ENCODE assay signal across 16 cellular contexts in the genomic region with DNA sequence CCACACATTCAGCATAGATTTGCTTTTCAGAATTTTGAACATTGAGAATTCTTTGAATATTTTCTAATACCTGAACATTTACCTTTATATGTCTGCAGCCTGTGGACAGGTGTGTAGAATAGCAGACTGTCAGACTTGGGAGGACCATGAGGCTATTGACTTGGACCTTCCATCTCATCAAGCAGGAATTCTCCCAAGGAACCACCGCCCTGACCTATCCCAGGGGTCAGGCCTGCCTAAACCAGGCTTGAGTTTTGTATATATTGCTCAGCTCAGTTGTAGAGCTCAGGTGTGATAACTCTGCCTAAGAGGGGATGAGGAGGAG. TPM values are rescaled to one million over a fixed set of nuclear protein-coding genes. Genes with fewer than 3 reads are reported as not detected.
DNase-seq lines count a peak whose midpoint lies in the region; ATAC-seq and TF ChIP-seq lines count a peak whose summit lies in the region.
"Had no signal": no experiment of that assay in that cellular context is flagged by ENCODE, and none has a peak within 500 bp of the region (broad histone marks: within the 10 kb centered on the region; RNA-seq: fewer than 3 reads in every experiment).

No MANE protein-coding gene starts in this region.

- H3K36me3 Mint-ChIP-seq in activated CD4-positive, alpha-beta T cell treated with anti-CD3 and anti-CD28 coated beads for 36 hours (ENCODE audit: low read depth), result peaks cover 24% of the 10 kb centered on the region

- TF ChIP-seq RAD21 in IMR-90 (IDR thresholded peaks at IDR 0.05; ENCODE audit: low read length), result no peak

- H3K4me1 ChIP-seq in IMR-90 (ENCODE audit: control insufficient read depth, insufficient read depth, low read length) (peaks cover 18% of the 10 kb centered on the region), hepatocyte (ENCODE audit: insufficient read depth) (no peaks in the 10 kb centered on the region), A673 (ENCODE audit: insufficient read depth, low read length, poor library complexity, severe bottlenecking) (no peaks in the 10 kb centered on the region)
- H3K4me1 ChIP-seq: foreskin keratinocyte, SJCRH30 had no signal

- H3K27ac ChIP-seq in IMR-90 (ENCODE audit: insufficient read depth, low read length), result peak overlapping the region; percentile 52
- H3K27ac ChIP-seq in hepatocyte, result peak overlapping the region; percentile 18
- peak overlapping the region in 16 of 21 experiments; percentile 24 to 89 (median 70) for H3K27ac ChIP-seq in skin epidermis
- H3K27ac ChIP-seq in A673 (ENCODE audit: low read depth, low read length, poor library complexity, severe bottlenecking), result no peak overlapping the region
- H3K27ac ChIP-seq: foreskin keratinocyte, SJCRH30 had no signal

- H3K9me3 ChIP-seq in IMR-90 (ENCODE audit: control insufficient read depth, insufficient read depth, low read length) (no peaks in the 10 kb centered on the region), hepatocyte (ENCODE audit: low read depth) (no peaks in the 10 kb centered on the region), A673 (ENCODE audit: low read depth, low read length, poor library complexity, severe bottlenecking) (no peaks in the 10 kb centered on the region)
- H3K9me3 ChIP-seq: SJCRH30 had no signal

- no peaks in the 10 kb centered on the region for H3K27me3 ChIP-seq in IMR-90 (ENCODE audit: control insufficient read depth, insufficient read depth, low read length)
- no peaks in the 10 kb centered on the region for H3K27me3 ChIP-seq in hepatocyte
- H3K27me3 ChIP-seq in A673 (replicated peaks; ENCODE audit: insufficient read depth, low read depth, low read length, poor library complexity), result peaks cover 5% of the 10 kb centered on the region
- H3K27me3 ChIP-seq: foreskin keratinocyte, SJCRH30 had no signal

- H3K79me1 ChIP-seq in IMR-90 (ENCODE audit: low read depth in 1 of 2, low read length in 2 of 2), result peaks cover 0 to 19% of the 10 kb centered on the region in 2 experiments; a peak in 2 of 4 replicates

- CTCF ChIA-PET in activated CD4-positive, alpha-beta T cell treated with anti-CD3 and anti-CD28 coated beads for 36 hours (lab: Charles Lee), result interaction anchor here (0.9 to 1.4 kb wide), 3 partner anchors 9 to 28 kb away, joined by 3 to 6 read pairs (median 4); no protein-coding TSS in a partner anchor
- CTCF ChIA-PET in IMR-90 (lab: Yijun Ruan, JAX) (no interaction called here), A673 (lab: Charles Lee) (no interaction called here)

- H3K56ac ChIP-seq in IMR-90 (ENCODE audit: extremely low read depth, insufficient read depth, low read length), result no peak overlapping the region

- H2BK5ac ChIP-seq in IMR-90 (ENCODE audit: low read depth, low read length, poor library complexity, severe bottlenecking), result peak overlapping the region; percentile 37

- peak overlapping the region; percentile 75 for H3K14ac ChIP-seq in IMR-90 (replicated peaks; ENCODE audit: low read depth, low read length)

- no peak for ATAC-seq in activated CD4-positive, alpha-beta T cell treated with anti-CD3 and anti-CD28 coated beads for 36 hours
- ATAC-seq in IMR-90 (ENCODE audit: low read depth) (peak; percentile 33), HG03045 (IDR thresholded peaks at IDR 0.05; ENCODE audit: unreplicated experiment) (no peak)
- ATAC-seq: foreskin keratinocyte had no signal

- H2BK15ac ChIP-seq in IMR-90 (ENCODE audit: low read depth, low read length), result peak overlapping the region; percentile 42; the same call in 1 of the 3 replicates

- peak overlapping the region; percentile 5; the same call in 1 of the 2 replicates for H4K5ac ChIP-seq in IMR-90 (ENCODE audit: low read depth, low read length)

- no peaks in the 10 kb centered on the region for H3K36me3 ChIP-seq in IMR-90 (ENCODE audit: control insufficient read depth, insufficient read depth, low read length)
- H3K36me3 ChIP-seq in hepatocyte (replicated peaks; ENCODE audit: insufficient read depth, low read depth), result no peaks in the 10 kb centered on the region
- no peaks in the 10 kb centered on the region for H3K36me3 ChIP-seq in A673 (ENCODE audit: insufficient read depth, low read length, poor library complexity, severe bottlenecking)

- dilution Hi-C loops in IMR-90 (cut with HindIII; ENCODE audit: low sequenced_read_pairs, unreplicated experiment), result no loop called here

- peak overlapping the region; percentile 73 for H3K4ac ChIP-seq in IMR-90 (ENCODE audit: low read depth, low read length)

- H3K27ac Mint-ChIP-seq in activated CD4-positive, alpha-beta T cell treated with anti-CD3 and anti-CD28 coated beads for 36 hours, result peak overlapping the region; percentile 74
- H3K27ac Mint-ChIP-seq: GM23338 had no signal

- H2AK5ac ChIP-seq in IMR-90 (ENCODE audit: low read depth, low read length), result peak overlapping the region; percentile 53

- peak overlapping the region; percentile 86; the same call in 1 of the 2 replicates for H4K91ac ChIP-seq in IMR-90 (ENCODE audit: insufficient read depth, low read depth, low read length)

- H3K79me2 ChIP-seq in hepatocyte, result no peaks in the 10 kb centered on the region

- DNase-seq in activated CD4-positive, alpha-beta T cell treated with anti-CD3 and anti-CD28 coated beads for 36 hours, result no peak
- no peak for DNase-seq in activated CD4-positive, alpha-beta T cell treated with anti-CD3 and anti-CD28 coated beads, Interleukin-2, amount 50 U/mL, for 1 hour
- peak; percentile 36 for DNase-seq in IMR-90
- DNase-seq in hepatocyte (ENCODE audit: low spot score), result no peak
- DNase-seq in HuH-7 (ENCODE audit: low spot score), result no peak
- no peak for DNase-seq in A673 (ENCODE audit: low spot score)
- DNase-seq: central memory CD4-positive, alpha-beta T cell; foreskin keratinocyte; left ventricle myocardium superior; NCI-H1930; NCI-H446 treated with DMSO at 0.1 percent for 48 hours; SJCRH30 had no signal

- H3K23ac ChIP-seq in IMR-90 (ENCODE audit: low read depth, low read length), result no peak overlapping the region

- H4K20me1 ChIP-seq in IMR-90 (ENCODE audit: insufficient read depth, low read length) (no peaks in the 10 kb centered on the region), hepatocyte (ENCODE audit: insufficient read depth, poor library complexity, severe bottlenecking) (no peaks in the 10 kb centered on the region)

- H3K27me3 Mint-ChIP-seq in activated CD4-positive, alpha-beta T cell treated with anti-CD3 and anti-CD28 coated beads for 36 hours, result no peaks in the 10 kb centered on the region

- H3K4me2 ChIP-seq in IMR-90 (ENCODE audit: low read depth, low read length) (no peak overlapping the region), hepatocyte (no peak overlapping the region)
- H3K4me2 ChIP-seq: GM23338 had no signal

- BruUV-seq in IMR-90 (replicated peaks; lab: Mats Ljungman, UMichigan) (no TSS peak), A673 (replicated peaks; lab: Mats Ljungman, UMichigan) (no TSS peak)

- no peak overlapping the region for H3K4me3 ChIP-seq in IMR-90 (ENCODE audit: insufficient read depth, low read depth, low read length)
- H3K4me3 ChIP-seq in hepatocyte, result no peak overlapping the region
- no peak overlapping the region for H3K4me3 ChIP-seq in skin epidermis
- no peak overlapping the region for H3K4me3 ChIP-seq in A673 (ENCODE audit: low read depth, low read length, poor library complexity, severe bottlenecking)
- H3K4me3 ChIP-seq: GM23338, SJCRH30 had no signal

- H3K9me3 Mint-ChIP-seq in activated CD4-positive, alpha-beta T cell treated with anti-CD3 and anti-CD28 coated beads for 36 hours (ENCODE audit: low read depth), result no peaks in the 10 kb centered on the region
- H3K9me3 Mint-ChIP-seq: GM23338, nephron had no signal

- peaks cover 12% of the 10 kb centered on the region for H3K9me1 ChIP-seq in IMR-90 (ENCODE audit: insufficient read depth, low read length)

- peak overlapping the region; percentile 35 for H2AK9ac ChIP-seq in IMR-90 (replicated peaks; ENCODE audit: low read depth, low read length, poor library complexity)

- H3K18ac ChIP-seq in IMR-90 (ENCODE audit: low read depth, low read length), result peak overlapping the region; percentile 35

- peak overlapping the region; percentile 13 for H3K4me3 Mint-ChIP-seq in activated CD4-positive, alpha-beta T cell treated with anti-CD3 and anti-CD28 coated beads for 36 hours
- H3K4me3 Mint-ChIP-seq: GM23338, nephron had no signal

- H4K8ac ChIP-seq in IMR-90 (ENCODE audit: low read depth in 2 of 2, low read length in 2 of 2), result peak overlapping the region; percentile 22 to 44; a peak in 2 of 4 replicates

- intact Hi-C loops in activated CD4-positive, alpha-beta T cell treated with anti-CD3 and anti-CD28 coated beads for 36 hours (cut with DNase I, micrococcal nuclease), result no loop called here
- intact Hi-C loops in IMR-90 (cut with micrococcal nuclease) (no loop called here), A673 (cut with micrococcal nuclease; ENCODE audit: unreplicated experiment) (no loop called here)

- POLR2A ChIA-PET in activated CD4-positive, alpha-beta T cell treated with anti-CD3 and anti-CD28 coated beads for 36 hours (lab: Charles Lee), result interaction anchor here (0.5 kb wide), 1 partner anchor 154 kb away, joined by 3 read pairs; no protein-coding TSS in a partner anchor
- POLR2A ChIA-PET in IMR-90 (lab: Charles Lee; ENCODE audit: unreplicated experiment) (no interaction called here), A673 (lab: Charles Lee; ENCODE audit: low non-redundant PET) (no interaction called here)

- H3K4me1 Mint-ChIP-seq in activated CD4-positive, alpha-beta T cell treated with anti-CD3 and anti-CD28 coated beads for 36 hours, result peaks cover 78% of the 10 kb centered on the region

- H2BK20ac ChIP-seq in IMR-90 (ENCODE audit: low read depth, low read length), result peak overlapping the region; percentile 13; the same call in 1 of the 2 replicates

- TF ChIP-seq CTCF in IMR-90 (conservative IDR thresholded peaks at IDR 0.05; ENCODE audit: low read depth, low read length) (no peak), hepatocyte (IDR thresholded peaks at IDR 0.05; ENCODE audit: poor library complexity) (no peak), A673 (conservative IDR thresholded peaks at IDR 0.05; ENCODE audit: low read depth, low read length) (no peak)

- H3K9me2 ChIP-seq in hepatocyte (replicated peaks; ENCODE audit: insufficient read depth), result no peaks in the 10 kb centered on the region

- in situ Hi-C loops in IMR-90 (cut with MboI; ENCODE audit: low sequenced_read_pairs), result no loop called here

- H2BK120ac ChIP-seq in IMR-90 (ENCODE audit: low read depth, low read length), result peak overlapping the region; percentile 69; the same call in 1 of the 2 replicates

- H3K9ac ChIP-seq in IMR-90 (ENCODE audit: low read depth, low read length), result no peak overlapping the region

- H2AFZ ChIP-seq in IMR-90 (replicated peaks; ENCODE audit: low read length, poor library complexity) (peak overlapping the region; percentile 82), hepatocyte (no peak overlapping the region)
- H2AFZ ChIP-seq: GM23338 had no signal

- no peak for TF ChIP-seq POLR2A in IMR-90 (IDR thresholded peaks at IDR 0.05; ENCODE audit: low read depth, low read length)

- WGBS in IMR-90 (ENCODE audit: extremely low coverage in 2 of 2, insufficient read length in 1 of 2), 2 experiments, result no CpG with 5 or more reads among the region's 1 CpG
- 100% methylated on average over 1 of the region's 1 CpG for WGBS in hepatocyte (ENCODE audit: low lambda C conversion rate, missing lambda C conversion rate)

RNA-seq across cellular contexts. Expression of a gene that starts 53.2 kb away (rescaled TPM):
- total RNA-seq in activated CD4-positive, alpha-beta T cell treated with anti-CD3 and anti-CD28 coated beads for 36 hours, result 10 to 100 TPM; 49.5 to 58.8 TPM
- total RNA-seq in IMR-90 (2012; rRNA removed), result 16.7 and 56.5 TPM in 2 replicates
- polyA plus RNA-seq in IMR-90 (2012; rRNA removed), result 34.5 and 45.0 TPM in 2 replicates
- 33.2 and 58.6 TPM in 2 replicates for polyA plus RNA-seq in IMR-90 (2012; cell fraction: cytosol; rRNA removed)
- polyA plus RNA-seq in IMR-90 (2012; cell fraction: nucleus; rRNA removed; ENCODE audit: low replicate concordance), result 85.5 and 137 TPM in 2 replicates
- total RNA-seq in hepatocyte, result 10.9 and 16.7 TPM in 2 replicates
- 8.5 and 14.4 TPM in 2 replicates for polyA plus RNA-seq in hepatocyte
- total RNA-seq in A673 (2021), result 0.11 and 0.52 TPM in 2 replicates
